28 cellular contexts compared by ENCODE assay signal in genomic region chr11:128920651-128921050, GRCh38. TPM values are rescaled to one million over a fixed set of nuclear protein-coding genes. Genes with fewer than 3 reads are reported as not detected.
"Had no signal": no experiment of that assay in that cellular context is flagged by ENCODE, and none has a peak within 500 bp of the region (broad histone marks: within the 10 kb centered on the region; RNA-seq: fewer than 3 reads in every experiment).

No MANE protein-coding gene starts in this region.

- H3K4me3 ChIP-seq: esophagus muscularis mucosa, gastrocnemius medialis had no signal

- DNase-seq: activated CD4-positive, alpha-beta memory T cell treated with anti-CD3 and anti-CD28 coated beads for 36 hours; activated CD4-positive, alpha-beta T cell treated with anti-CD3 and anti-CD28 coated beads for 36 hours; activated CD4-positive, alpha-beta T cell treated with anti-CD3 and anti-CD28 coated beads, Interleukin-2, amount 10 ng/mL, durations not matched to agents 24 days and 14 days; activated CD4-positive, CD25-positive, alpha-beta regulatory T cell; activated CD4-positive, CD25-positive, alpha-beta regulatory T cell treated with anti-CD3 and anti-CD28 coated beads, Interleukin-2, amount 50 U/mL, for 72 hours; activated CD8-positive, alpha-beta memory T cell treated with anti-CD3 and anti-CD28 coated beads, Interleukin-2, amount 50 U/mL, for 48 hours; activated gamma-delta T cell; activated naive CD4-positive, alpha-beta T cell; activated naive CD4-positive, alpha-beta T cell treated with anti-CD3 and anti-CD28 coated beads, Interleukin-2, amount 10 ng/mL, durations not matched to agents 7 days and 5 days; activated naive CD8-positive, alpha-beta T cell treated with anti-CD3 and anti-CD28 coated beads, Interleukin-2, amount 10 ng/mL, durations not matched to agents 7 days and 5 days; activated T-cell treated with anti-CD3 and anti-CD28 coated beads for 4 hours; activated T-cell treated with anti-CD3 and anti-CD28 coated beads, Interleukin-2, amount 50 U/mL, for 24 hours; activated T-cell treated with anti-CD3 and anti-CD28 coated beads, Interleukin-2, amount 50 U/mL, for 72 hours; brain microvascular endothelial cell; caudate nucleus; cortex of kidney; dermis blood vessel endothelial cell; effector CD4-positive, alpha-beta T cell; effector memory CD8-positive, alpha-beta T cell; erythroblast; foreskin keratinocyte; gastrocnemius medialis; T-helper 2 cell had no signal

- H3K27me3 ChIP-seq: foreskin keratinocyte, gastrocnemius medialis had no signal

- H3K27ac ChIP-seq: brain microvascular endothelial cell, esophagus muscularis mucosa, foreskin keratinocyte, gastrocnemius medialis had no signal

- H3K4me1 ChIP-seq: esophagus muscularis mucosa, foreskin keratinocyte, gastrocnemius medialis had no signal

- ATAC-seq: activated CD4-positive, alpha-beta T cell treated with anti-CD3 and anti-CD28 coated beads for 36 hours; activated naive CD4-positive, alpha-beta T cell treated with anti-CD3 and anti-CD28 coated beads, Interleukin-2, amount 50 U/mL, for 72 hours; activated T-cell treated with anti-CD3 and anti-CD28 coated beads, Interleukin-2, amount 50 U/mL, for 72 hours; effector memory CD8-positive, alpha-beta T cell; foreskin keratinocyte; gastrocnemius medialis had no signal

- H3K36me3 ChIP-seq: brain microvascular endothelial cell, esophagus muscularis mucosa, gastrocnemius medialis had no signal

- H3K9me3 ChIP-seq: esophagus muscularis mucosa, gastrocnemius medialis had no signal

RNA-seq across cellular contexts. Expression of gene TP53AIP1, which starts 22.0 kb away (rescaled TPM):
- total RNA-seq: activated CD4-positive, alpha-beta memory T cell treated with anti-CD3 and anti-CD28 coated beads for 36 hours; activated CD4-positive, alpha-beta T cell treated with anti-CD3 and anti-CD28 coated beads for 36 hours; activated CD4-positive, alpha-beta T cell treated with anti-CD3 and anti-CD28 coated beads, Interleukin-2, amount 10 ng/mL, durations not matched to agents 24 days and 14 days; activated naive CD4-positive, alpha-beta T cell treated with anti-CD3 and anti-CD28 coated beads, Interleukin-2, amount 50 U/mL, for 72 hours; activated naive CD8-positive, alpha-beta T cell treated with anti-CD3 and anti-CD28 coated beads, Interleukin-2, amount 10 ng/mL, durations not matched to agents 7 days and 5 days; dermis blood vessel endothelial cell; gastrocnemius medialis; T-helper 1 cell treated with Interleukin-12 subunit alpha and Interleukin-12 subunit beta and Interleukin-4 antibody, amounts not matched to agents 30 ng/mL and 1 ng/mL, for 36 hours had no signal

RNA-seq across cellular contexts. Expression of gene KCNJ5, which starts 29.5 kb away (rescaled TPM):
- total RNA-seq: activated CD4-positive, alpha-beta memory T cell treated with anti-CD3 and anti-CD28 coated beads for 36 hours; activated CD4-positive, alpha-beta T cell treated with anti-CD3 and anti-CD28 coated beads for 36 hours; activated CD4-positive, alpha-beta T cell treated with anti-CD3 and anti-CD28 coated beads, Interleukin-2, amount 10 ng/mL, durations not matched to agents 24 days and 14 days; activated naive CD4-positive, alpha-beta T cell treated with anti-CD3 and anti-CD28 coated beads, Interleukin-2, amount 50 U/mL, for 72 hours; dermis blood vessel endothelial cell; T-helper 1 cell treated with Interleukin-12 subunit alpha and Interleukin-12 subunit beta and Interleukin-4 antibody, amounts not matched to agents 30 ng/mL and 1 ng/mL, for 36 hours had no signal

RNA-seq across cellular contexts. Expression of gene KCNJ1, which starts 53.6 kb away (rescaled TPM):
- total RNA-seq: activated CD4-positive, alpha-beta memory T cell treated with anti-CD3 and anti-CD28 coated beads for 36 hours; activated CD4-positive, alpha-beta T cell treated with anti-CD3 and anti-CD28 coated beads for 36 hours; activated CD4-positive, alpha-beta T cell treated with anti-CD3 and anti-CD28 coated beads, Interleukin-2, amount 10 ng/mL, durations not matched to agents 24 days and 14 days; activated naive CD4-positive, alpha-beta T cell treated with anti-CD3 and anti-CD28 coated beads, Interleukin-2, amount 50 U/mL, for 72 hours; activated T-cell treated with anti-CD3 and anti-CD28 coated beads, Interleukin-2, amount 50 U/mL, for 72 hours; astrocyte; chondrocyte; esophagus muscularis mucosa; foreskin keratinocyte; T-helper 1 cell treated with Interleukin-12 subunit alpha and Interleukin-12 subunit beta and Interleukin-4 antibody, amounts not matched to agents 30 ng/mL and 1 ng/mL, for 36 hours had no signal
- polyA plus RNA-seq: foreskin keratinocyte had no signal
